ENCODE assay signal across 1 cellular context in genomic region chr16:3152273-3153076, GRCh38.
TF ChIP-seq lines count a peak whose summit lies in the region.

No MANE protein-coding gene starts in this region.

TF ChIP-seq in endothelial cell of umbilical vein, 7 proteins besides CTCF, POLR2A, EP300 and RAD21:
- TF ChIP-seq GATA2 (IDR thresholded peaks at IDR 0.05; ENCODE audit: insufficient read depth, insufficient read length, low read depth, low read length) (peak; percentile 60), MYC (IDR thresholded peaks at IDR 0.05; ENCODE audit: low read depth, low read length) (no peak), MAX (IDR thresholded peaks at IDR 0.05; ENCODE audit: insufficient read depth, insufficient read length) (peak; percentile 14), FOS (IDR thresholded peaks at IDR 0.05; ENCODE audit: borderline replicate concordance, insufficient read depth, low read length) (no peak), JUN (IDR thresholded peaks at IDR 0.05; ENCODE audit: borderline replicate concordance, insufficient read depth, insufficient read length, low read depth) (no peak), EZH2 (IDR thresholded peaks at IDR 0.05; ENCODE audit: borderline replicate concordance, low read depth, low read length, severe bottlenecking) (no peak), POLR2AphosphoS5 (IDR thresholded peaks at IDR 0.05; ENCODE audit: insufficient read depth, low read depth, low read length) (no peak)
